20 cellular contexts compared by ENCODE assay signal in the genomic region with DNA sequence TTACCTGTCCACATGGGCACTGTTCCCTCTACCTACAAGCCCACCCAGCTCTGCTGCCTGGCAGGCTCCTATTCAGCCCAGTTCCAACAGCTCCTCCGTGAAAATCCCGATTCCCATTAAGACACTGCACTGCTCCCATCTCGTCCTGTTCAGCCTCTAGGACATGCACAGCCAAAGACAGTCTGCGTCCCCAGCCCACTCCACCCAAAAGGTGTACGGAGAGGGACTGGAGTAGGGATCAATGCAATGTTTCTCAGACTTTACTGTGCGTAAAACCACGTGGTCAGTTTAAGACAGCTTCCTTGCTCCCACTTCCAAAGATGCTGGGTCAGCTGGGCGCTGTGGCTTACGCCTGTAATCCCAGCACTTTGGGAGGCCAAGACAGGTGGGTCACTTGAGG. TPM values are rescaled to one million over a fixed set of nuclear protein-coding genes. Genes with fewer than 3 reads are reported as not detected.
DNase-seq lines count a peak whose midpoint lies in the region; ATAC-seq, FAIRE-seq and TF ChIP-seq lines count a peak whose summit lies in the region.
"Had no signal": no experiment of that assay in that cellular context is flagged by ENCODE, and none has a peak within 500 bp of the region (broad histone marks: within the 10 kb centered on the region; RNA-seq: fewer than 3 reads in every experiment).

No MANE protein-coding gene starts in this region.

- no peak overlapping the region for H4K91ac ChIP-seq in H9 (ENCODE audit: insufficient read length, low read depth, low read length)

- H3K36me3 ChIP-seq in kidney (ENCODE audit: control insufficient read depth in 1 of 2, insufficient read depth in 2 of 2, low read length in 2 of 2), result no peaks in the 10 kb centered on the region

- no peak overlapping the region for H3K4ac ChIP-seq in H9 (ENCODE audit: low read depth, low read length)

- POLR2A ChIA-PET in activated CD4-positive, alpha-beta T cell treated with anti-CD3 and anti-CD28 coated beads for 36 hours (lab: Charles Lee), result no interaction called here

- H2BK5ac ChIP-seq in H9 (ENCODE audit: insufficient read length, low read length), result no peak overlapping the region

- H3K4me2 ChIP-seq in H9 (ENCODE audit: insufficient read depth, insufficient read length, low read length), result no peak overlapping the region

- no peak overlapping the region for H2AFZ ChIP-seq in H9 (ENCODE audit: low read length)

- intact Hi-C loops in kidney (cut with DNase I), result no loop called here
- intact Hi-C loops in activated CD4-positive, alpha-beta T cell treated with anti-CD3 and anti-CD28 coated beads for 36 hours (cut with DNase I, micrococcal nuclease), result no loop called here

- H4K5ac ChIP-seq in H9 (ENCODE audit: insufficient read length, low read depth, low read length), result no peak overlapping the region

- H2BK12ac ChIP-seq in H9 (ENCODE audit: insufficient read length, low read depth, low read length), result no peak overlapping the region

- no peak overlapping the region for H3K18ac ChIP-seq in H9 (ENCODE audit: insufficient read length, low read depth, low read length)

- peak overlapping the region; percentile 63 to 98 (median 74) for H3K27ac Mint-ChIP-seq in H9
- peak overlapping the region in 4 of 5 experiments; percentile 1 to 40 (median 28) for H3K27ac Mint-ChIP-seq in brain
- no peak overlapping the region for H3K27ac Mint-ChIP-seq in activated CD4-positive, alpha-beta T cell treated with anti-CD3 and anti-CD28 coated beads for 36 hours

- peaks cover 3% of the 10 kb centered on the region for H4K20me1 ChIP-seq in H9 (ENCODE audit: control insufficient read depth, insufficient read depth, insufficient read length)

- H3K4me3 Mint-ChIP-seq in H9, result peak overlapping the region in 1 of 2 experiments; percentile 74; a peak in 3 of 5 replicates
- H3K4me3 Mint-ChIP-seq in brain, result peak overlapping the region in 1 of 5 experiments; percentile 43
- H3K4me3 Mint-ChIP-seq in activated CD4-positive, alpha-beta T cell treated with anti-CD3 and anti-CD28 coated beads for 36 hours, result no peak overlapping the region

- no peak overlapping the region for H2AK5ac ChIP-seq in H9 (ENCODE audit: insufficient read length, low read length)

- peaks cover 41% of the 10 kb centered on the region; the same call in 1 of the 2 replicates for H3K79me2 ChIP-seq in H9 (ENCODE audit: insufficient read depth, low read length)

- H3K36me3 Mint-ChIP-seq in H9 (ENCODE audit: insufficient read depth in 1 of 3, low read depth in 3 of 3), result peaks cover 20 to 56% (median 36%) of the 10 kb centered on the region in 3 experiments
- H3K36me3 Mint-ChIP-seq in brain, result peaks cover 11% of the 10 kb centered on the region
- H3K36me3 Mint-ChIP-seq in activated CD4-positive, alpha-beta T cell treated with anti-CD3 and anti-CD28 coated beads for 36 hours (ENCODE audit: low read depth), result no peaks in the 10 kb centered on the region

- H3K9me3 Mint-ChIP-seq in H9, result no peaks in the 10 kb centered on the region; a peak in 1 of 5 replicates
- peaks cover 0 to 4% (median 0%) of the 10 kb centered on the region in 5 experiments for H3K9me3 Mint-ChIP-seq in brain
- H3K9me3 Mint-ChIP-seq in activated CD4-positive, alpha-beta T cell treated with anti-CD3 and anti-CD28 coated beads for 36 hours (ENCODE audit: low read depth), result no peaks in the 10 kb centered on the region

- H3K4me1 Mint-ChIP-seq in H9, result peaks cover 85 to 90% of the 10 kb centered on the region in 2 experiments
- peaks cover 68% of the 10 kb centered on the region for H3K4me1 Mint-ChIP-seq in brain
- H3K4me1 Mint-ChIP-seq in activated CD4-positive, alpha-beta T cell treated with anti-CD3 and anti-CD28 coated beads for 36 hours, result no peaks in the 10 kb centered on the region

- H3K4me1 ChIP-seq in H9 (ENCODE audit: insufficient read depth, low read length), result peaks cover 22% of the 10 kb centered on the region
- peaks cover 7 to 16% of the 10 kb centered on the region in 2 donors for H3K4me1 ChIP-seq in kidney (ENCODE audit: control insufficient read depth in 1 of 2, insufficient read depth in 1 of 2, low read depth in 1 of 2, low read length in 2 of 2)

- H3K27ac ChIP-seq in H9 (ENCODE audit: insufficient read length, low read depth, low read length) (no peak overlapping the region), kidney (ENCODE audit: low read depth in 2 of 2, low read length in 2 of 2) (peak overlapping the region; percentile 35 to 69), substantia nigra (ENCODE audit: low read depth, low read length, poor library complexity, severe bottlenecking) (peak overlapping the region; percentile 45)
- H3K27ac ChIP-seq: C4-2B had no signal

- H3K4me3 ChIP-seq in kidney (ENCODE audit: low read length in 2 of 2), result no peak overlapping the region

- H2BK120ac ChIP-seq in H9 (ENCODE audit: low read depth, low read length, poor library complexity, severe bottlenecking), result no peak overlapping the region

- no CpG with 5 or more reads among the region's 9 CpGs for WGBS in H9 (ENCODE audit: extremely low coverage, insufficient read length, low lambda C conversion rate)

- ATAC-seq in activated CD4-positive, alpha-beta T cell treated with anti-CD3 and anti-CD28 coated beads for 36 hours, result no peak

- H2BK20ac ChIP-seq in H9 (ENCODE audit: low read depth, low read length, poor library complexity, severe bottlenecking), result no peak overlapping the region

- H3K27me3 ChIP-seq in H9 (ENCODE audit: insufficient read depth, low read length), result no peaks in the 10 kb centered on the region

- H2BK15ac ChIP-seq in H9 (ENCODE audit: low read depth, low read length), result no peak overlapping the region

- TF ChIP-seq CTCF in H9 (conservative IDR thresholded peaks at IDR 0.05), result no peak
- TF ChIP-seq CTCF in brain (conservative IDR thresholded peaks at IDR 0.05), result no peak
- no peak for TF ChIP-seq CTCF in kidney (IDR thresholded peaks at IDR 0.05; ENCODE audit: borderline replicate concordance, extremely low read depth, insufficient read depth)

- DNase-seq in H9 (no peak), kidney (no peak), substantia nigra (lab: John Stamatoyannopoulos, UW) (no peak), nucleus accumbens (lab: John Stamatoyannopoulos, UW) (no peak), cerebellum (ENCODE audit: low spot score) (no peak), HK-2 (ENCODE audit: unreplicated experiment) (no peak)
- DNase-seq in activated CD4-positive, alpha-beta T cell treated with anti-CD3 and anti-CD28 coated beads for 36 hours, result no peak
- DNase-seq: H7; IMR-90; Kasumi-1; MM.1S; NCI-H1092 treated with DMSO at 0.1 percent for 48 hours; NCI-H1694 treated with DMSO at 0.1 percent for 48 hours; NCI-H526 treated with DMSO at 0.1 percent for 48 hours; NK-92 treated with Interleukin-12 subunit alpha and Interleukin-12 subunit beta, amount 100 ng/mL, for 24 hours; SHP77 had no signal

- H3K9me3 ChIP-seq in H9 (ENCODE audit: control insufficient read depth, low read depth, low read length) (no peaks in the 10 kb centered on the region), kidney (ENCODE audit: control insufficient read depth in 1 of 2, low read length in 2 of 2) (no peaks in the 10 kb centered on the region)

- CTCF ChIA-PET in activated CD4-positive, alpha-beta T cell treated with anti-CD3 and anti-CD28 coated beads for 36 hours (lab: Charles Lee), result no interaction called here

- H3K27me3 Mint-ChIP-seq in H9 (ENCODE audit: low read depth) (no peaks in the 10 kb centered on the region; the same call in 1 of the 2 replicates), brain (peaks cover 4% of the 10 kb centered on the region)
- H3K27me3 Mint-ChIP-seq in activated CD4-positive, alpha-beta T cell treated with anti-CD3 and anti-CD28 coated beads for 36 hours, result no peaks in the 10 kb centered on the region

- H4K8ac ChIP-seq in H9 (replicated peaks; ENCODE audit: insufficient read length, low read depth, low read length), result no peak overlapping the region

- H3K9ac ChIP-seq in H9 (ENCODE audit: extremely low read depth, insufficient read length, low read length) (no peak overlapping the region), kidney (ENCODE audit: low read length in 2 of 2) (peak overlapping the region in 1 of 2 donors; percentile 10)

- H3K14ac ChIP-seq in H9 (ENCODE audit: insufficient read depth, low read length), result peak overlapping the region; percentile 45; the same call in 1 of the 2 replicates

- no peaks in the 10 kb centered on the region for H3K23me2 ChIP-seq in H9 (ENCODE audit: insufficient read length, low read depth, low read length, poor library complexity, severe bottlenecking)

- H3T11ph ChIP-seq in H9 (ENCODE audit: low read length), result no peak overlapping the region

- no peak overlapping the region for H3K56ac ChIP-seq in H9 (ENCODE audit: insufficient read length, low read depth, low read length)

- FAIRE-seq in kidney (lab: Jason Lieb, UNC), result no peak
- FAIRE-seq: GM12892 had no signal

- no peak overlapping the region for H3K23ac ChIP-seq in H9 (ENCODE audit: insufficient read length, low read depth, low read length)

- peaks cover 14% of the 10 kb centered on the region for H3K79me1 ChIP-seq in H9 (ENCODE audit: insufficient read depth, low read depth, low read length, poor library complexity, severe bottlenecking)

RNA-seq across cellular contexts. Expression of a gene that starts 19.9 kb away (rescaled TPM):
- total RNA-seq in H9 (2021) (133 and 135 TPM in 2 replicates), kidney (59.4 TPM), cerebellum (28.7 TPM)
- polyA plus RNA-seq in brain (ENCODE audit: insufficient read depth, low read depth, low replicate concordance) (88.5 TPM), kidney (ENCODE audit: insufficient read depth, low read depth, low replicate concordance) (20.2 TPM)
- total RNA-seq in activated CD4-positive, alpha-beta T cell treated with anti-CD3 and anti-CD28 coated beads for 36 hours, result not detected
- total RNA-seq: IMR-90, OCI-LY7 had no signal
- polyA plus RNA-seq: IMR-90 had no signal

Comparison
In these comparisons a context has a peak if more than half of its experiments do, and no peak if none do; other contexts are left out.
1. RNA of a gene that starts 19.9 kb away (total RNA-seq): 133 to 135 TPM in H9, 59.4 TPM in kidney (single experiment) and 28.7 TPM in cerebellum (single experiment); not detected in activated CD4-positive, alpha-beta T cell treated with anti-CD3 and anti-CD28 coated beads for 36 hours; every median in the first group is over 10 times any median in the second.